1 cellular context compared by ENCODE assay signal in the genomic region with DNA sequence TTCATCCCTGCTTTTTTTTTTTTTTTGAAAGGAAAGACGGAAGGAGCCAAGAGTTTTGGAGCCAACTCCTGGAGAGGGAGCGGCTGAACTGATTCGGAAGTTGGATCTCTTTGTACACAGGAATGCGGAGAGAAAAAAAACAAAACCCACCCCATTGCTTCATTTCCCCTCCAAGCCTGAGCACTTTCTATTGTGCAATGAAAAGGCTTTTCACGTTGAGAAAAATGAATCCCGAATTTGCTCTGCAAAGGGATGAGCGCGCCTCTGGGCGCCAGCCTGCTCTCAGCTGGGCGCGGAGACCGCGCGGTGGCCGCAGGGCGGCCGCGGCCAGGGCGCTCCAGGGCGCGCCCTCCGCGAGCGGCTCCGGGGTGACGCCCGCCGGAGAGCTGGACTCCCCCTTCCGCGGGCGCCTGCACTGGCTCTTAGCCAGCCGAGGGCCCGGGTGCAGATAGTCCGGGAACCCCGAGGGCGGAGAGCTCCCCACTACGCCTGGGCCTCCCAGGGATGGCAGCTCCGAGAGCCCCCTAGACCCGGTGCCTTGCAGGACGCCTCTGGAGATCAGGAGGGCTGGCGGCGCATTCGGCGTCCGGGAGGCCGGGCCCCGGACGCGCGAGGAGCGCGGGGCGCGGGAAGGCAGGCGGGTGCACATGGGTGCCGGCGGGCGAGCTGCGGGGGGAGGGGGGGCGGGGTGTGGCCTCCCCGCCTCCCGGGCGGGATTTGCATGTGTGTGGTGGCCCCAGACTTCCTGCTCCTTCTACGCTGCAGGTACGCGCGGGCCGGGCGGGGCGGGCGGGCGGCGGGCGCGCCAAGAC.
TF ChIP-seq lines count a peak whose summit lies in the region.

A gene (plus strand): TSS at position 739 of the 812 bp plus-strand sequence. CDS start 281 bp downstream, outside the sequence.

TF ChIP-seq in IMR-90, 13 proteins besides CTCF, POLR2A, EP300 and RAD21:
- TF ChIP-seq, protein P1, sequence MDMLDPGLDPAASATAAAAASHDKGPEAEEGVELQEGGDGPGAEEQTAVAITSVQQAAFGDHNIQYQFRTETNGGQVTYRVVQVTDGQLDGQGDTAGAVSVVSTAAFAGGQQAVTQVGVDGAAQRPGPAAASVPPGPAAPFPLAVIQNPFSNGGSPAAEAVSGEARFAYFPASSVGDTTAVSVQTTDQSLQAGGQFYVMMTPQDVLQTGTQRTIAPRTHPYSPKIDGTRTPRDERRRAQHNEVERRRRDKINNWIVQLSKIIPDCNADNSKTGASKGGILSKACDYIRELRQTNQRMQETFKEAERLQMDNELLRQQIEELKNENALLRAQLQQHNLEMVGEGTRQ (IDR thresholded peaks at IDR 0.05; ENCODE audit: low read depth, low read length): no peak
- TF ChIP-seq CEBPB (IDR thresholded peaks at IDR 0.05; ENCODE audit: low read depth, low read length): peak; percentile 70
